ENCODE assay signal across 10 cellular contexts in genomic region chr1:194466706-194467105, GRCh38.
DNase-seq lines count a peak whose midpoint lies in the region; ATAC-seq lines count a peak whose summit lies in the region.
"Had no signal": no experiment of that assay in that cellular context is flagged by ENCODE, and none has a peak within 500 bp of the region (broad histone marks: within the 10 kb centered on the region; RNA-seq: fewer than 3 reads in every experiment).

No MANE protein-coding gene starts in this region.

- ATAC-seq in Right ventricle myocardium inferior, result peak; percentile 39
- no peak for ATAC-seq in HG03175 (IDR thresholded peaks at IDR 0.05; ENCODE audit: unreplicated experiment)
- ATAC-seq: activated CD4-positive, CD25-positive, alpha-beta regulatory T cell treated with anti-CD3 and anti-CD28 coated beads, Interleukin-2, amount 50 U/mL, for 24 hours had no signal

- DNase-seq in Right ventricle myocardium inferior (ENCODE audit: missing footprints), result no peak
- no peak for DNase-seq in cardiac septum (ENCODE audit: low spot score)
- DNase-seq in RKO (ENCODE audit: low spot score), result peak; percentile 5
- DNase-seq in globus pallidus (ENCODE audit: low spot score), result peak; percentile 41
- DNase-seq in mesenteric fat pad (ENCODE audit: low spot score), result no peak
- DNase-seq in activated CD4-positive, alpha-beta T cell treated with anti-CD3 and anti-CD28 coated beads, Interleukin-2, amount 50 U/mL, for 48 hours, result no peak
- DNase-seq in activated CD8-positive, alpha-beta memory T cell treated with anti-CD3 and anti-CD28 coated beads, Interleukin-2, amount 50 U/mL, for 48 hours, result no peak
- DNase-seq: activated effector memory CD4-positive, alpha-beta T cell treated with anti-CD3 and anti-CD28 coated beads, Interleukin-2, amount 50 U/mL, for 16 hours had no signal

- intact Hi-C loops in Right ventricle myocardium inferior (cut with DNase I), result no loop called here
- intact Hi-C loops in cardiac septum (cut with DNase I), result no loop called here

Comparison
In these comparisons a context has a peak if more than half of its experiments do, and no peak if none do; other contexts are left out.
1. DNase-seq: peak in RKO (single experiment) and globus pallidus (single experiment); none in Right ventricle myocardium inferior (single experiment), cardiac septum (single experiment), mesenteric fat pad (single experiment), activated CD4-positive, alpha-beta T cell treated with anti-CD3 and anti-CD28 coated beads, Interleukin-2, amount 50 U/mL, for 48 hours (0 of 2) and activated CD8-positive, alpha-beta memory T cell treated with anti-CD3 and anti-CD28 coated beads, Interleukin-2, amount 50 U/mL, for 48 hours (single experiment).